ENCODE assay signal across 8 cellular contexts in genomic region chr11:66544952-66545351, GRCh38. TPM values are rescaled to one million over a fixed set of nuclear protein-coding genes. Genes with fewer than 3 reads are reported as not detected.
DNase-seq lines count a peak whose midpoint lies in the region; ATAC-seq and TF ChIP-seq lines count a peak whose summit lies in the region.
"Not testable (repeated sequence)": the region's sequence is repeated elsewhere in the genome, so short reads cannot be mapped to it uniquely, and the experiment has no call there.

No MANE protein-coding gene starts in this region.

- peak overlapping the region; percentile 95 for H3K4me3 Mint-ChIP-seq in activated T-helper 17 cell treated with anti-CD3 and anti-CD28 coated beads, Interleukin-2, amount 50 U/mL, for 72 hours
- H3K4me3 Mint-ChIP-seq in dendritic cell treated with granulocyte-macrophage colony-stimulating factor and Interleukin-4, amounts not matched to agents 40 ng/mL and 50 ng/mL, for 4 days = peak overlapping the region; percentile 79

- peaks cover 30% of the 10 kb centered on the region for H3K36me3 Mint-ChIP-seq in activated T-helper 17 cell treated with anti-CD3 and anti-CD28 coated beads, Interleukin-2, amount 50 U/mL, for 72 hours (ENCODE audit: low read depth)
- peaks cover 37% of the 10 kb centered on the region for H3K36me3 Mint-ChIP-seq in dendritic cell treated with granulocyte-macrophage colony-stimulating factor and Interleukin-4, amounts not matched to agents 40 ng/mL and 50 ng/mL, for 4 days (ENCODE audit: low read depth)

- not testable (repeated sequence) for H3K27me3 Mint-ChIP-seq in activated T-helper 17 cell treated with anti-CD3 and anti-CD28 coated beads, Interleukin-2, amount 50 U/mL, for 72 hours
- H3K27me3 Mint-ChIP-seq in dendritic cell treated with granulocyte-macrophage colony-stimulating factor and Interleukin-4, amounts not matched to agents 40 ng/mL and 50 ng/mL, for 4 days = peaks cover 33% of the 10 kb centered on the region

- H3K4me3 ChIP-seq in AG09309 (ENCODE audit: control insufficient read depth, low read depth, low read length) = peak overlapping the region; percentile 74
- H3K4me3 ChIP-seq in HAP-1 = peak overlapping the region; percentile 63
- H3K4me3 ChIP-seq in left ventricle myocardium inferior = peak overlapping the region; percentile 88
- H3K4me3 ChIP-seq in muscle layer of duodenum (ENCODE audit: low read depth in 1 of 2, low read length in 2 of 2) = peak overlapping the region; percentile 79 to 85
- peak overlapping the region; percentile 83 for H3K4me3 ChIP-seq in skeletal muscle satellite cell (ENCODE audit: low read length)

- intact Hi-C loops in dendritic cell treated with granulocyte-macrophage colony-stimulating factor and Interleukin-4, amounts not matched to agents 40 ng/mL and 50 ng/mL, for 4 days (cut with micrococcal nuclease); left ventricle myocardium inferior (cut with micrococcal nuclease): not testable (repeated sequence)

- H3K9me3 ChIP-seq in HAP-1; left ventricle myocardium inferior (replicated peaks); muscle layer of duodenum (ENCODE audit: control insufficient read depth in 1 of 2, low read length in 2 of 2); skeletal muscle satellite cell (replicated peaks; ENCODE audit: low read length): not testable (repeated sequence)

- H3K27ac ChIP-seq in left ventricle myocardium inferior (replicated peaks); muscle layer of duodenum (ENCODE audit: low read length): not testable (repeated sequence)

- H3K36me3 ChIP-seq in HAP-1 (replicated peaks) (peaks cover 12% of the 10 kb centered on the region), left ventricle myocardium inferior (peaks cover 31% of the 10 kb centered on the region), muscle layer of duodenum (ENCODE audit: control insufficient read depth in 1 of 2, insufficient read depth in 2 of 2, low read length in 2 of 2) (peaks cover 0 to 22% of the 10 kb centered on the region in 2 donors)
- not testable (repeated sequence) for H3K36me3 ChIP-seq in skeletal muscle satellite cell (ENCODE audit: insufficient read depth, low read length)

- H3K27me3 ChIP-seq in HAP-1 (ENCODE audit: low read depth); left ventricle myocardium inferior (ENCODE audit: low read depth); muscle layer of duodenum (ENCODE audit: low read depth, low read length): not testable (repeated sequence)
- H3K27me3 ChIP-seq in skeletal muscle satellite cell (ENCODE audit: control insufficient read depth, insufficient read depth, low read length) = peaks cover 17% of the 10 kb centered on the region

- H3K9me3 Mint-ChIP-seq in activated T-helper 17 cell treated with anti-CD3 and anti-CD28 coated beads, Interleukin-2, amount 50 U/mL, for 72 hours; dendritic cell treated with granulocyte-macrophage colony-stimulating factor and Interleukin-4, amounts not matched to agents 40 ng/mL and 50 ng/mL, for 4 days: not testable (repeated sequence)

- peak overlapping the region; percentile 92 for H3K27ac Mint-ChIP-seq in activated T-helper 17 cell treated with anti-CD3 and anti-CD28 coated beads, Interleukin-2, amount 50 U/mL, for 72 hours
- peak overlapping the region; percentile 76 for H3K27ac Mint-ChIP-seq in dendritic cell treated with granulocyte-macrophage colony-stimulating factor and Interleukin-4, amounts not matched to agents 40 ng/mL and 50 ng/mL, for 4 days

- H3K4me1 Mint-ChIP-seq in activated T-helper 17 cell treated with anti-CD3 and anti-CD28 coated beads, Interleukin-2, amount 50 U/mL, for 72 hours = peaks cover 31% of the 10 kb centered on the region
- H3K4me1 Mint-ChIP-seq in dendritic cell treated with granulocyte-macrophage colony-stimulating factor and Interleukin-4, amounts not matched to agents 40 ng/mL and 50 ng/mL, for 4 days (ENCODE audit: low read depth) = peaks cover 41% of the 10 kb centered on the region

- H3K9ac ChIP-seq in skeletal muscle satellite cell (ENCODE audit: low read depth, low read length) = peak overlapping the region; percentile 89

- H3K4me1 ChIP-seq in HAP-1 (peaks cover 12% of the 10 kb centered on the region), left ventricle myocardium inferior (peaks cover 36% of the 10 kb centered on the region), muscle layer of duodenum (ENCODE audit: control insufficient read depth in 1 of 2, insufficient read depth in 2 of 2, low read length in 2 of 2) (peaks cover 5 to 29% of the 10 kb centered on the region in 2 donors), skeletal muscle satellite cell (ENCODE audit: control insufficient read depth, insufficient read depth, low read length) (peaks cover 17% of the 10 kb centered on the region)

- H3K4me2 ChIP-seq in skeletal muscle satellite cell (ENCODE audit: low read length) = peak overlapping the region; percentile 78

- not testable (repeated sequence) for TF ChIP-seq CTCF in AG09309 (IDR thresholded peaks at IDR 0.05; ENCODE audit: control insufficient read depth, insufficient read depth, low read depth, low read length, missing control alignments); left ventricle myocardium inferior (IDR thresholded peaks at IDR 0.05; ENCODE audit: borderline replicate concordance)

- in situ Hi-C loops in HAP-1 (cut with MboI; ENCODE audit: low sequenced_read_pairs) = not testable (repeated sequence)

- ATAC-seq in activated T-helper 17 cell treated with anti-CD3 and anti-CD28 coated beads, Interleukin-2, amount 50 U/mL, for 72 hours (replicated peaks) = not testable (repeated sequence)

- not testable (repeated sequence) for DNase-seq in AG09309 (ENCODE audit: low read depth); HAP-1 (ENCODE audit: low spot score in 2 of 2); left ventricle myocardium inferior
- DNase-seq in RPMI8226 = peak; percentile 35

RNA-seq across cellular contexts. Expression of gene ZDHHC24, which starts 0.9 kb away (rescaled TPM):
- 10 to 100 TPM in 1 of 2 donors, 1 to 10 TPM in 1; 8.7 to 12.6 TPM for total RNA-seq in activated T-helper 17 cell treated with anti-CD3 and anti-CD28 coated beads, Interleukin-2, amount 50 U/mL, for 72 hours
- 5.2 TPM for total RNA-seq in left ventricle myocardium inferior
- total RNA-seq in skeletal muscle satellite cell (2012; rRNA removed) = 12.4 and 13.3 TPM in 2 replicates

RNA-seq across cellular contexts. Expression of gene ACTN3, which starts 1.8 kb away (rescaled TPM):
- 1 to 10 TPM in 1 of 2 donors, under 1 TPM in 1; 0.58 to 3.0 TPM for total RNA-seq in activated T-helper 17 cell treated with anti-CD3 and anti-CD28 coated beads, Interleukin-2, amount 50 U/mL, for 72 hours
- total RNA-seq in left ventricle myocardium inferior = not detected
- under 0.01 TPM in 1 of 2 replicates, not detected in the other for total RNA-seq in skeletal muscle satellite cell (2012; rRNA removed)

RNA-seq across cellular contexts. Expression of gene CTSF, which starts 23.5 kb away (rescaled TPM):
- 10 to 100 TPM in 1 of 2 donors, 1 to 10 TPM in 1; 4.1 to 12.9 TPM for total RNA-seq in activated T-helper 17 cell treated with anti-CD3 and anti-CD28 coated beads, Interleukin-2, amount 50 U/mL, for 72 hours
- 48.6 TPM for total RNA-seq in left ventricle myocardium inferior
- 4.3 and 7.0 TPM in 2 replicates for total RNA-seq in skeletal muscle satellite cell (2012; rRNA removed)

RNA-seq across cellular contexts. Expression of gene BBS1, which starts 34.5 kb away (rescaled TPM):
- 10 to 100 TPM; 16.4 to 17.2 TPM for total RNA-seq in activated T-helper 17 cell treated with anti-CD3 and anti-CD28 coated beads, Interleukin-2, amount 50 U/mL, for 72 hours
- 16.9 TPM for total RNA-seq in left ventricle myocardium inferior
- 20.0 and 21.8 TPM in 2 replicates for total RNA-seq in skeletal muscle satellite cell (2012; rRNA removed)

RNA-seq across cellular contexts. Expression of gene CCDC87, which starts 47.9 kb away (rescaled TPM):
- under 1 TPM; 0.11 to 0.15 TPM for total RNA-seq in activated T-helper 17 cell treated with anti-CD3 and anti-CD28 coated beads, Interleukin-2, amount 50 U/mL, for 72 hours
- total RNA-seq in left ventricle myocardium inferior = 0.41 TPM
- total RNA-seq in skeletal muscle satellite cell (2012; rRNA removed) = 0.25 and 1.1 TPM in 2 replicates
